In the genomic region with DNA sequence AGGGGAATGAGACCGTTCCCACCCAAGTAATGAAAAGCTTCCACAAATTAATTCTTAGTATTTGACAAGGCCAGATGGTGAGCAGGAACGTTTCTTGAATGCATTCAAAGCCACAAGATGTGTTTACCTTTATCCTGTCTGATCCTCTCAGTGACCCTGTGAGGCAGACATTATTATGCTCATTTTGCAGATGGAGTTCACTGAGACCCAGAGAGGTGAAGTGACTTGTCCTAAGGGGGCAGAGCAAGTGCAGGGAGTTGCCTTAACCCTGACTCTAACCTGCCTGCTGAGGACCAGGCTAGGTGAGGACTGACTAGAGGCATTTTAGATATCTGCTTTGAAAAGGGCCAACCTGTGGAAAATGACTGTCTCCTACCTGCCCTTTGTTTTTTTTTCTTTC, we compare ENCODE assay signal across 31 cellular contexts.
"Had no signal": no experiment of that assay in that cellular context is flagged by ENCODE, and none has a peak within 500 bp of the region (broad histone marks: within the 10 kb centered on the region; RNA-seq: fewer than 3 reads in every experiment).

No MANE protein-coding gene starts in this region.

- H3K9me3 ChIP-seq: esophagus muscularis mucosa, gastroesophageal sphincter, heart left ventricle, left lung, pancreas, suprapubic skin, transverse colon, upper lobe of right lung, uterus had no signal

- H3K27me3 Mint-ChIP-seq: progenitor cell of endocrine pancreas had no signal

- H3K36me3 Mint-ChIP-seq: naive thymus-derived CD4-positive, alpha-beta T cell had no signal

- H3K4me2 ChIP-seq: hepatocyte, smooth muscle cell had no signal

- H3K27ac Mint-ChIP-seq: naive thymus-derived CD4-positive, alpha-beta T cell; nephron; progenitor cell of endocrine pancreas; stimulated activated naive CD8-positive, alpha-beta T cell treated with anti-CD3 and anti-CD28 coated beads, Interleukin-15, amount 100 ng/mL, for 72 hours had no signal

- H3K4me3 Mint-ChIP-seq: naive thymus-derived CD4-positive, alpha-beta T cell; nephron; stimulated activated naive CD8-positive, alpha-beta T cell treated with anti-CD3 and anti-CD28 coated beads, Interleukin-15, amount 100 ng/mL, for 72 hours had no signal

- H3K27ac ChIP-seq: coronary artery, esophagus muscularis mucosa, foreskin keratinocyte, gastroesophageal sphincter, heart left ventricle, hepatocyte, left lung, pancreas, suprapubic skin, transverse colon, upper lobe of right lung, uterus had no signal

- H3K27me3 ChIP-seq: esophagus muscularis mucosa, foreskin keratinocyte, gastroesophageal sphincter, hepatocyte, left lung, pancreas, suprapubic skin, transverse colon, upper lobe of right lung, uterus had no signal

- H3K4me1 Mint-ChIP-seq: naive thymus-derived CD4-positive, alpha-beta T cell; nephron; stimulated activated naive CD8-positive, alpha-beta T cell treated with anti-CD3 and anti-CD28 coated beads, Interleukin-15, amount 100 ng/mL, for 72 hours had no signal

- H3K79me2 ChIP-seq: hepatocyte had no signal

- H3K4me1 ChIP-seq: esophagus muscularis mucosa, foreskin keratinocyte, gastroesophageal sphincter, heart left ventricle, left lung, pancreas, suprapubic skin, transverse colon, upper lobe of right lung, uterus had no signal

- ATAC-seq: foreskin keratinocyte; gastroesophageal sphincter; heart left ventricle; left cardiac atrium; left lung; naive thymus-derived CD4-positive, alpha-beta T cell; pancreas; sciatic nerve; stimulated activated naive CD8-positive, alpha-beta T cell treated with anti-CD3 and anti-CD28 coated beads, Interleukin-15, amount 100 ng/mL, for 72 hours; upper lobe of right lung had no signal

- H3K36me3 ChIP-seq: esophagus muscularis mucosa, gastroesophageal sphincter, heart left ventricle, left lung, pancreas, suprapubic skin, transverse colon, upper lobe of right lung, uterus had no signal

- DNase-seq: dermis blood vessel endothelial cell; effector memory CD4-positive, alpha-beta T cell; foreskin keratinocyte; heart left ventricle; left cardiac atrium; left lung; mammary epithelial cell; mesendoderm; midbrain; naive thymus-derived CD4-positive, alpha-beta T cell; pancreas; stimulated activated CD4-positive, alpha-beta T cell treated with anti-CD3 and anti-CD28 coated beads, Interleukin-12 subunit alpha, Interleukin-12 subunit beta, amount 100 ng/mL, for 4 hours; stimulated activated CD4-positive, alpha-beta T cell treated with anti-CD3 and anti-CD28 coated beads, Interleukin-1b, Interleukin-23, amount 100 ng/mL, for 48 hours; stimulated activated CD4-positive, alpha-beta T cell treated with anti-CD3 and anti-CD28 coated beads, Interleukin-4, amount 100 ng/mL, for 1 hour; stimulated activated CD8-positive, alpha-beta memory T cell treated with anti-CD3 and anti-CD28 coated beads, Interleukin-4, amount 100 ng/mL, for 48 hours; stimulated activated naive CD4-positive, alpha-beta T cell; stimulated activated naive CD8-positive, alpha-beta T cell treated with anti-CD3 and anti-CD28 coated beads, Interleukin-15, amount 100 ng/mL, for 72 hours; transverse colon; upper lobe of right lung; uterus had no signal

- H3K9me3 Mint-ChIP-seq: nephron; stimulated activated naive CD8-positive, alpha-beta T cell treated with anti-CD3 and anti-CD28 coated beads, Interleukin-15, amount 100 ng/mL, for 72 hours had no signal

- FAIRE-seq: endothelial cell of umbilical vein, islet of Langerhans, pancreas had no signal

- H2AFZ ChIP-seq: hepatocyte had no signal

- H3K4me3 ChIP-seq: coronary artery, esophagus muscularis mucosa, gastroesophageal sphincter, heart left ventricle, hepatocyte, left lung, pancreas, smooth muscle cell, suprapubic skin, transverse colon, upper lobe of right lung, uterus had no signal
